2 cellular contexts compared by ENCODE assay signal in genomic region chr12:112602150-112602549, GRCh38.
A peak's percentile ranks its signal among the peaks of the same experiment; 100 is the strongest.
TF ChIP-seq lines count a peak whose summit lies in the region.

No MANE protein-coding gene starts in this region.

TF ChIP-seq in GM23338, 12 proteins besides CTCF, POLR2A, EP300 and RAD21 (continued from another document):
- TF ChIP-seq REST (IDR thresholded peaks at IDR 0.05; ENCODE audit: unreplicated experiment), result no peak
- no peak for TF ChIP-seq JUNB (IDR thresholded peaks at IDR 0.05; ENCODE audit: unreplicated experiment)
- no peak for TF ChIP-seq ZNF114 (CRISPR knock-in tag; IDR thresholded peaks at IDR 0.05)
- TF ChIP-seq, protein P1, sequence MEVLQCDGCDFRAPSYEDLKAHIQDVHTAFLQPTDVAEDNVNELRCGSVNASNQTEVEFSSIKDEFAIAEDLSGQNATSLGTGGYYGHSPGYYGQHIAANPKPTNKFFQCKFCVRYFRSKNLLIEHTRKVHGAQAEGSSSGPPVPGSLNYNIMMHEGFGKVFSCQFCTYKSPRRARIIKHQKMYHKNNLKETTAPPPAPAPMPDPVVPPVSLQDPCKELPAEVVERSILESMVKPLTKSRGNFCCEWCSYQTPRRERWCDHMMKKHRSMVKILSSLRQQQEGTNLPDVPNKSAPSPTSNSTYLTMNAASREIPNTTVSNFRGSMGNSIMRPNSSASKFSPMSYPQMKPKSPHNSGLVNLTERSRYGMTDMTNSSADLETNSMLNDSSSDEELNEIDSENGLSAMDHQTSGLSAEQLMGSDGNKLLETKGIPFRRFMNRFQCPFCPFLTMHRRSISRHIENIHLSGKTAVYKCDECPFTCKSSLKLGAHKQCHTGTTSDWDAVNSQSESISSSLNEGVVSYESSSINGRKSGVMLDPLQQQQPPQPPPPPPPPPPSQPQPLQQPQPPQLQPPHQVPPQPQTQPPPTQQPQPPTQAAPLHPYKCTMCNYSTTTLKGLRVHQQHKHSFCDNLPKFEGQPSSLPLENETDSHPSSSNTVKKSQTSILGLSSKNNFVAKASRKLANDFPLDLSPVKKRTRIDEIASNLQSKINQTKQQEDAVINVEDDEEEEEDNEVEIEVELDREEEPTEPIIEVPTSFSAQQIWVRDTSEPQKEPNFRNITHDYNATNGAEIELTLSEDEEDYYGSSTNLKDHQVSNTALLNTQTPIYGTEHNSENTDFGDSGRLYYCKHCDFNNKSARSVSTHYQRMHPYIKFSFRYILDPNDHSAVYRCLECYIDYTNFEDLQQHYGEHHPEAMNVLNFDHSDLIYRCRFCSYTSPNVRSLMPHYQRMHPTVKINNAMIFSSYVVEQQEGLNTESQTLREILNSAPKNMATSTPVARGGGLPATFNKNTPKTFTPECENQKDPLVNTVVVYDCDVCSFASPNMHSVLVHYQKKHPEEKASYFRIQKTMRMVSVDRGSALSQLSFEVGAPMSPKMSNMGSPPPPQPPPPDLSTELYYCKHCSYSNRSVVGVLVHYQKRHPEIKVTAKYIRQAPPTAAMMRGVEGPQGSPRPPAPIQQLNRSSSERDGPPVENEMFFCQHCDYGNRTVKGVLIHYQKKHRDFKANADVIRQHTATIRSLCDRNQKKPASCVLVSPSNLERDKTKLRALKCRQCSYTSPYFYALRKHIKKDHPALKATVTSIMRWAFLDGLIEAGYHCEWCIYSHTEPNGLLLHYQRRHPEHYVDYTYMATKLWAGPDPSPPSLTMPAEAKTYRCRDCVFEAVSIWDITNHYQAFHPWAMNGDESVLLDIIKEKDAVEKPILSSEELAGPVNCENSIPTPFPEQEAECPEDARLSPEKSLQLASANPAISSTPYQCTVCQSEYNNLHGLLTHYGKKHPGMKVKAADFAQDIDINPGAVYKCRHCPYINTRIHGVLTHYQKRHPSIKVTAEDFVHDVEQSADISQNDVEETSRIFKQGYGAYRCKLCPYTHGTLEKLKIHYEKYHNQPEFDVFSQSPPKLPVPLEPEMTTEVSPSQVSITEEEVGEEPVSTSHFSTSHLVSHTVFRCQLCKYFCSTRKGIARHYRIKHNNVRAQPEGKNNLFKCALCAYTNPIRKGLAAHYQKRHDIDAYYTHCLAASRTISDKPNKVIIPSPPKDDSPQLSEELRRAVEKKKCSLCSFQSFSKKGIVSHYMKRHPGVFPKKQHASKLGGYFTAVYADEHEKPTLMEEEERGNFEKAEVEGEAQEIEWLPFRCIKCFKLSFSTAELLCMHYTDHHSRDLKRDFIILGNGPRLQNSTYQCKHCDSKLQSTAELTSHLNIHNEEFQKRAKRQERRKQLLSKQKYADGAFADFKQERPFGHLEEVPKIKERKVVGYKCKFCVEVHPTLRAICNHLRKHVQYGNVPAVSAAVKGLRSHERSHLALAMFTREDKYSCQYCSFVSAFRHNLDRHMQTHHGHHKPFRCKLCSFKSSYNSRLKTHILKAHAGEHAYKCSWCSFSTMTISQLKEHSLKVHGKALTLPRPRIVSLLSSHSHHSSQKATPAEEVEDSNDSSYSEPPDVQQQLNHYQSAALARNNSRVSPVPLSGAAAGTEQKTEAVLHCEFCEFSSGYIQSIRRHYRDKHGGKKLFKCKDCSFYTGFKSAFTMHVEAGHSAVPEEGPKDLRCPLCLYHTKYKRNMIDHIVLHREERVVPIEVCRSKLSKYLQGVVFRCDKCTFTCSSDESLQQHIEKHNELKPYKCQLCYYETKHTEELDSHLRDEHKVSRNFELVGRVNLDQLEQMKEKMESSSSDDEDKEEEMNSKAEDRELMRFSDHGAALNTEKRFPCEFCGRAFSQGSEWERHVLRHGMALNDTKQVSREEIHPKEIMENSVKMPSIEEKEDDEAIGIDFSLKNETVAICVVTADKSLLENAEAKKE (CRISPR knock-in tag; IDR thresholded peaks at IDR 0.05), result 0 out of 2 replicates have a peak, but pooled peaks have one; percentile 10
- TF ChIP-seq ETS1 (IDR thresholded peaks at IDR 0.05), result no peak

TF ChIP-seq in H1, 55 proteins besides CTCF, POLR2A, EP300 and RAD21 (continued from another document):
- TF ChIP-seq, protein P2, sequence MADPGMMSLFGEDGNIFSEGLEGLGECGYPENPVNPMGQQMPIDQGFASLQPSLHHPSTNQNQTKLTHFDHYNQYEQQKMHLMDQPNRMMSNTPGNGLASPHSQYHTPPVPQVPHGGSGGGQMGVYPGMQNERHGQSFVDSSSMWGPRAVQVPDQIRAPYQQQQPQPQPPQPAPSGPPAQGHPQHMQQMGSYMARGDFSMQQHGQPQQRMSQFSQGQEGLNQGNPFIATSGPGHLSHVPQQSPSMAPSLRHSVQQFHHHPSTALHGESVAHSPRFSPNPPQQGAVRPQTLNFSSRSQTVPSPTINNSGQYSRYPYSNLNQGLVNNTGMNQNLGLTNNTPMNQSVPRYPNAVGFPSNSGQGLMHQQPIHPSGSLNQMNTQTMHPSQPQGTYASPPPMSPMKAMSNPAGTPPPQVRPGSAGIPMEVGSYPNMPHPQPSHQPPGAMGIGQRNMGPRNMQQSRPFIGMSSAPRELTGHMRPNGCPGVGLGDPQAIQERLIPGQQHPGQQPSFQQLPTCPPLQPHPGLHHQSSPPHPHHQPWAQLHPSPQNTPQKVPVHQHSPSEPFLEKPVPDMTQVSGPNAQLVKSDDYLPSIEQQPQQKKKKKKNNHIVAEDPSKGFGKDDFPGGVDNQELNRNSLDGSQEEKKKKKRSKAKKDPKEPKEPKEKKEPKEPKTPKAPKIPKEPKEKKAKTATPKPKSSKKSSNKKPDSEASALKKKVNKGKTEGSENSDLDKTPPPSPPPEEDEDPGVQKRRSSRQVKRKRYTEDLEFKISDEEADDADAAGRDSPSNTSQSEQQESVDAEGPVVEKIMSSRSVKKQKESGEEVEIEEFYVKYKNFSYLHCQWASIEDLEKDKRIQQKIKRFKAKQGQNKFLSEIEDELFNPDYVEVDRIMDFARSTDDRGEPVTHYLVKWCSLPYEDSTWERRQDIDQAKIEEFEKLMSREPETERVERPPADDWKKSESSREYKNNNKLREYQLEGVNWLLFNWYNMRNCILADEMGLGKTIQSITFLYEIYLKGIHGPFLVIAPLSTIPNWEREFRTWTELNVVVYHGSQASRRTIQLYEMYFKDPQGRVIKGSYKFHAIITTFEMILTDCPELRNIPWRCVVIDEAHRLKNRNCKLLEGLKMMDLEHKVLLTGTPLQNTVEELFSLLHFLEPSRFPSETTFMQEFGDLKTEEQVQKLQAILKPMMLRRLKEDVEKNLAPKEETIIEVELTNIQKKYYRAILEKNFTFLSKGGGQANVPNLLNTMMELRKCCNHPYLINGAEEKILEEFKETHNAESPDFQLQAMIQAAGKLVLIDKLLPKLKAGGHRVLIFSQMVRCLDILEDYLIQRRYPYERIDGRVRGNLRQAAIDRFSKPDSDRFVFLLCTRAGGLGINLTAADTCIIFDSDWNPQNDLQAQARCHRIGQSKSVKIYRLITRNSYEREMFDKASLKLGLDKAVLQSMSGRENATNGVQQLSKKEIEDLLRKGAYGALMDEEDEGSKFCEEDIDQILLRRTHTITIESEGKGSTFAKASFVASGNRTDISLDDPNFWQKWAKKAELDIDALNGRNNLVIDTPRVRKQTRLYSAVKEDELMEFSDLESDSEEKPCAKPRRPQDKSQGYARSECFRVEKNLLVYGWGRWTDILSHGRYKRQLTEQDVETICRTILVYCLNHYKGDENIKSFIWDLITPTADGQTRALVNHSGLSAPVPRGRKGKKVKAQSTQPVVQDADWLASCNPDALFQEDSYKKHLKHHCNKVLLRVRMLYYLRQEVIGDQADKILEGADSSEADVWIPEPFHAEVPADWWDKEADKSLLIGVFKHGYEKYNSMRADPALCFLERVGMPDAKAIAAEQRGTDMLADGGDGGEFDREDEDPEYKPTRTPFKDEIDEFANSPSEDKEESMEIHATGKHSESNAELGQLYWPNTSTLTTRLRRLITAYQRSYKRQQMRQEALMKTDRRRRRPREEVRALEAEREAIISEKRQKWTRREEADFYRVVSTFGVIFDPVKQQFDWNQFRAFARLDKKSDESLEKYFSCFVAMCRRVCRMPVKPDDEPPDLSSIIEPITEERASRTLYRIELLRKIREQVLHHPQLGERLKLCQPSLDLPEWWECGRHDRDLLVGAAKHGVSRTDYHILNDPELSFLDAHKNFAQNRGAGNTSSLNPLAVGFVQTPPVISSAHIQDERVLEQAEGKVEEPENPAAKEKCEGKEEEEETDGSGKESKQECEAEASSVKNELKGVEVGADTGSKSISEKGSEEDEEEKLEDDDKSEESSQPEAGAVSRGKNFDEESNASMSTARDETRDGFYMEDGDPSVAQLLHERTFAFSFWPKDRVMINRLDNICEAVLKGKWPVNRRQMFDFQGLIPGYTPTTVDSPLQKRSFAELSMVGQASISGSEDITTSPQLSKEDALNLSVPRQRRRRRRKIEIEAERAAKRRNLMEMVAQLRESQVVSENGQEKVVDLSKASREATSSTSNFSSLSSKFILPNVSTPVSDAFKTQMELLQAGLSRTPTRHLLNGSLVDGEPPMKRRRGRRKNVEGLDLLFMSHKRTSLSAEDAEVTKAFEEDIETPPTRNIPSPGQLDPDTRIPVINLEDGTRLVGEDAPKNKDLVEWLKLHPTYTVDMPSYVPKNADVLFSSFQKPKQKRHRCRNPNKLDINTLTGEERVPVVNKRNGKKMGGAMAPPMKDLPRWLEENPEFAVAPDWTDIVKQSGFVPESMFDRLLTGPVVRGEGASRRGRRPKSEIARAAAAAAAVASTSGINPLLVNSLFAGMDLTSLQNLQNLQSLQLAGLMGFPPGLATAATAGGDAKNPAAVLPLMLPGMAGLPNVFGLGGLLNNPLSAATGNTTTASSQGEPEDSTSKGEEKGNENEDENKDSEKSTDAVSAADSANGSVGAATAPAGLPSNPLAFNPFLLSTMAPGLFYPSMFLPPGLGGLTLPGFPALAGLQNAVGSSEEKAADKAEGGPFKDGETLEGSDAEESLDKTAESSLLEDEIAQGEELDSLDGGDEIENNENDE (IDR thresholded peaks at IDR 0.05; ENCODE audit: insufficient replicate concordance, low read length), result peak; percentile 42
- TF ChIP-seq HDAC6 (IDR thresholded peaks at IDR 0.05; ENCODE audit: low read depth, low read length) (no peak), BRCA1 (IDR thresholded peaks at IDR 0.05; ENCODE audit: low read depth, low read length) (no peak), YY1 (IDR thresholded peaks at IDR 0.05; ENCODE audit: low read depth, low read length) (peak; percentile 85), NANOG (IDR thresholded peaks at IDR 0.05; ENCODE audit: insufficient read depth, low read depth, low read length, poor library complexity, severe bottlenecking) (peak; percentile 54)
